ENCODE assay signal across 19 cellular contexts in the genomic region with DNA sequence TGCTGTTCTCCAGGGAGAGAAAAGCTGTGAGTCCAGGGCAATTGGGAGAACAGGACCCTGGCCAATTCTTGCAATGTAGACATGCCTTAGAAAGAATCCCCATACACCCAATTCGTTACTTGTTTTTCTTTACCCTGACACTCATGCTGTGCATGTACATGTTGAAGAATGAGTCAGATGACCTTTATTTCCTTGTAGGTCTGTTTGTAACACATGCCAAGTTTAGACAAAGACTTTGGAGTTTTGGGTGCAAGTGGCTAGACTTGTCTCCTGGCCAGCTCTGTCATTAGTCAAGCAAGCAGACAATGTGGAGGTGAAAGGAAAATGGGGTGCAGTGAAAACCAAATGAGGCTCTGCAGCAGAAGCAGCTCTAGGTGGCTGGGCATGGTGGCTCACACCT. TPM values are rescaled to one million over a fixed set of nuclear protein-coding genes. Genes with fewer than 3 reads are reported as not detected.
A peak's percentile ranks its signal among the peaks of the same experiment; 100 is the strongest.
DNase-seq lines count a peak whose midpoint lies in the region; ATAC-seq, FAIRE-seq and TF ChIP-seq lines count a peak whose summit lies in the region.
"Had no signal": no experiment of that assay in that cellular context is flagged by ENCODE, and none has a peak within 500 bp of the region (broad histone marks: within the 10 kb centered on the region; RNA-seq: fewer than 3 reads in every experiment).

No MANE protein-coding gene starts in this region.

- POLR2A ChIA-PET in HepG2 (lab: Yijun Ruan, JAX): no interaction called here

- no peak for FAIRE-seq in HepG2 (lab: Jason Lieb, UNC)
- FAIRE-seq: urothelium cell line had no signal

- in situ Hi-C loops in HepG2 (cut with HindIII; ENCODE audit: extremely low pct_ligation_motif_present, low pct_unique_long_range_greater_than_20kb) (no loop called here), astrocyte of the spinal cord (cut with HindIII; ENCODE audit: low sequenced_read_pairs) (no loop called here)

- H3K79me2 ChIP-seq in HepG2 (ENCODE audit: insufficient read depth, low read length): no peaks in the 10 kb centered on the region

- no peak for TF ChIP-seq EP300 in HepG2 (IDR thresholded peaks at IDR 0.05; ENCODE audit: low read depth in 2 of 2, low read length in 2 of 2)
- no peak for TF ChIP-seq EP300 in HepG2 (CRISPR knock-in tag; IDR thresholded peaks at IDR 0.05; ENCODE audit: borderline replicate concordance)

- TF ChIP-seq POLR2A in HepG2 (IDR thresholded peaks at IDR 0.05; ENCODE audit: insufficient read depth in 1 of 2, low read depth in 2 of 2, low read length in 2 of 2) (no peak), right lobe of liver (IDR thresholded peaks at IDR 0.05) (no peak), lower leg skin (IDR thresholded peaks at IDR 0.05) (no peak)

- no peak for TF ChIP-seq CTCF in HepG2 (CRISPR knock-in tag; IDR thresholded peaks at IDR 0.05)
- no peak for TF ChIP-seq CTCF in right lobe of liver (IDR thresholded peaks at IDR 0.05)
- no peak for TF ChIP-seq CTCF in astrocyte of the spinal cord (IDR thresholded peaks at IDR 0.05; ENCODE audit: low read depth, low read length)
- no peak for TF ChIP-seq CTCF in lower leg skin (IDR thresholded peaks at IDR 0.05)

- no peak overlapping the region for H3K4me3 ChIP-seq in HepG2 (replicated peaks in 1 of 3; ENCODE audit: insufficient read depth in 1 of 3, low read depth in 2 of 3, low read length in 3 of 3)
- H3K4me3 ChIP-seq in right lobe of liver: no peak overlapping the region
- no peak overlapping the region for H3K4me3 ChIP-seq in astrocyte of the spinal cord (ENCODE audit: low read depth, low read length)
- no peak overlapping the region for H3K4me3 ChIP-seq in lower leg skin (ENCODE audit: low read depth, poor library complexity, severe bottlenecking)
- H3K4me3 ChIP-seq: GM23338, lower lobe of right lung, smooth muscle cell had no signal

- no peaks in the 10 kb centered on the region for H3K9me3 ChIP-seq in HepG2 (ENCODE audit: low read length)
- no peaks in the 10 kb centered on the region for H3K9me3 ChIP-seq in right lobe of liver
- H3K9me3 ChIP-seq: lower lobe of right lung had no signal

- peak; percentile 33; the same call in 2 of the 3 replicates for ATAC-seq in HepG2
- no peak for ATAC-seq in right lobe of liver
- ATAC-seq: activated T-cell treated with anti-CD3 and anti-CD28 coated beads, Interleukin-2, amount 50 U/mL, for 72 hours; GM23338 had no signal

- H3K27me3 ChIP-seq in HepG2 (ENCODE audit: control insufficient read depth in 1 of 2, insufficient read depth in 2 of 2, low read length in 2 of 2) (no peaks in the 10 kb centered on the region), right lobe of liver (no peaks in the 10 kb centered on the region)

- BruUV-seq in HepG2 (replicated peaks; lab: Mats Ljungman, UMichigan): no TSS peak

- H3K4me1 ChIP-seq in HepG2 (ENCODE audit: insufficient read depth, low read length): no peaks in the 10 kb centered on the region
- H3K4me1 ChIP-seq in right lobe of liver: no peaks in the 10 kb centered on the region
- H3K4me1 ChIP-seq: lower lobe of right lung had no signal

- intact Hi-C loops in HepG2 (cut with micrococcal nuclease; ENCODE audit: unreplicated experiment) (no loop called here), right lobe of liver (cut with DNase I) (no loop called here), lower leg skin (cut with DNase I; ENCODE audit: low total_unique reads) (no loop called here)

- WGBS in HepG2 (ENCODE audit: low lambda C conversion rate): 100% methylated on average over 1 of the region's 1 CpG
- WGBS in right lobe of liver (ENCODE audit: insufficient coverage, low coverage, low lambda C conversion rate, missing lambda C conversion rate): 67% methylated on average over 1 of the region's 1 CpG
- 29 to 44% methylated on average over 1 of the region's 1 CpG for WGBS in lower leg skin, 2 donors

- no peak for TF ChIP-seq RAD21 in HepG2 (CRISPR knock-in tag; IDR thresholded peaks at IDR 0.05)

- no peaks in the 10 kb centered on the region for H4K20me1 ChIP-seq in HepG2 (ENCODE audit: insufficient read depth, low read length)

- H3K9ac ChIP-seq in HepG2 (ENCODE audit: insufficient read depth, low read depth, low read length): no peak overlapping the region

- no peak overlapping the region for H2AFZ ChIP-seq in HepG2 (ENCODE audit: low read length)
- H2AFZ ChIP-seq: GM23338 had no signal

- H3K4me2 ChIP-seq in HepG2 (ENCODE audit: low read depth, low read length): no peak overlapping the region
- H3K4me2 ChIP-seq: GM23338, smooth muscle cell had no signal

- DNase-seq in HepG2 (ENCODE audit: low spot score): no peak
- no peak for DNase-seq in right lobe of liver
- peak; percentile 62 for DNase-seq in astrocyte of the spinal cord (ENCODE audit: low read depth, low spot score)
- peak; percentile 4 for DNase-seq in fibroblast of the conjunctiva (ENCODE audit: low read depth)
- peak; percentile 45 for DNase-seq in smooth muscle cell of the brain vasculature (ENCODE audit: low read depth, low spot score)
- DNase-seq in ureter (ENCODE audit: low spot score): no peak
- DNase-seq in activated T-cell treated with anti-CD3 and anti-CD28 coated beads, Interleukin-2, amount 50 U/mL, for 48 hours: no peak
- no peak for DNase-seq in lower leg skin (ENCODE audit: low spot score in 2 of 2)
- DNase-seq: activated CD4-positive, alpha-beta memory T cell treated with anti-CD3 and anti-CD28 coated beads for 36 hours; activated naive CD8-positive, alpha-beta T cell treated with anti-CD3 and anti-CD28 coated beads, Interleukin-2, amount 10 ng/mL, durations not matched to agents 7 days and 5 days; activated T-cell treated with anti-CD3 and anti-CD28 coated beads, Interleukin-2, amount 50 U/mL, for 72 hours; CD4-positive, CD25-positive, alpha-beta regulatory T cell; lower lobe of right lung; NCI-H2029 treated with DMSO at 0.1 percent for 48 hours; NCI-H510A; stimulated activated CD4-positive, alpha-beta T cell treated with anti-CD3 and anti-CD28 coated beads, Interleukin-4, amount 100 ng/mL, for 4 hours had no signal

- H3K36me3 ChIP-seq in HepG2 (replicated peaks in 1 of 2; ENCODE audit: control insufficient read depth in 1 of 2, insufficient read depth in 2 of 2, low read length in 2 of 2) (peaks cover 3 to 25% of the 10 kb centered on the region in 2 experiments; a peak in 4 of 5 replicates), right lobe of liver (peaks cover 0 to 39% (median 15%) of the 10 kb centered on the region in 4 donors)

- no peak overlapping the region for H3K27ac ChIP-seq in HepG2 (ENCODE audit: extremely low read length, insufficient read depth, low read length)
- no peak overlapping the region for H3K27ac ChIP-seq in right lobe of liver
- H3K27ac ChIP-seq: lower lobe of right lung had no signal

- CTCF ChIA-PET in HepG2 (lab: Yijun Ruan, JAX; ENCODE audit: low intra/inter-chr PET ratio, low total read pairs): no interaction called here

RNA-seq across cellular contexts. Expression of a gene that starts 38.1 kb away (rescaled TPM):
- total RNA-seq in HepG2 (2016; rRNA removed; fragmentation: Illumina TruSeq; extraction: Trizol): 114 and 153 TPM in 2 replicates
- total RNA-seq in HepG2 (2016; cell fraction: cytosol; rRNA removed; fragmentation: Illumina TruSeq; extraction: Trizol; ENCODE audit: low read depth): 43.6 and 44.9 TPM in 2 replicates
- 115 and 154 TPM in 2 replicates for total RNA-seq in HepG2 (2016; cell fraction: insoluble cytoplasmic fraction; rRNA removed; fragmentation: Illumina TruSeq; extraction: Trizol)
- total RNA-seq in HepG2 (2016; cell fraction: membrane; rRNA removed; fragmentation: Illumina TruSeq; extraction: Trizol): 112 and 113 TPM in 2 replicates
- 69.6 and 78.0 TPM in 2 replicates for total RNA-seq in HepG2 (2016; cell fraction: nucleus; rRNA removed; fragmentation: Illumina TruSeq; extraction: Trizol)
- 48.6 and 58.3 TPM in 2 replicates for polyA plus RNA-seq in HepG2 (2011; rRNA removed)
- polyA plus RNA-seq in HepG2 (2011; cell fraction: cytosol; rRNA removed): 24.1 and 35.3 TPM in 2 replicates
- 54.5 and 54.9 TPM in 2 replicates for polyA plus RNA-seq in HepG2 (2011; cell fraction: nucleus; rRNA removed)
- 56.1 and 60.9 TPM in 2 replicates for polyA plus RNA-seq in HepG2 (2012)
- 34.1 and 42.7 TPM in 2 replicates for polyA plus RNA-seq in HepG2 (2016; cell fraction: cytosol; fragmentation: Illumina TruSeq; extraction: Trizol; ENCODE audit: low read depth)
- 112 and 114 TPM in 2 replicates for polyA plus RNA-seq in HepG2 (2016; cell fraction: insoluble cytoplasmic fraction; fragmentation: Illumina TruSeq; extraction: Trizol; ENCODE audit: low read depth)
- polyA plus RNA-seq in HepG2 (2016; cell fraction: membrane; fragmentation: Illumina TruSeq; extraction: Trizol; ENCODE audit: low read depth): 70.4 and 72.1 TPM in 2 replicates
- polyA plus RNA-seq in HepG2 (2016; cell fraction: nucleus; fragmentation: Illumina TruSeq; extraction: Trizol; ENCODE audit: insufficient read depth, low read depth): 110 and 111 TPM in 2 replicates
- 29.1 and 41.3 TPM in 2 replicates for polyA minus RNA-seq in HepG2 (2011; rRNA and poly(A)+ RNA removed; ENCODE audit: low replicate concordance)
- polyA minus RNA-seq in HepG2 (2011; cell fraction: cytosol; rRNA and poly(A)+ RNA removed): 45.6 and 55.3 TPM in 2 replicates
- 66.1 and 72.4 TPM in 2 replicates for polyA minus RNA-seq in HepG2 (2011; cell fraction: nucleus; rRNA and poly(A)+ RNA removed)
- total RNA-seq in right lobe of liver: 10 to 100 TPM; 18.5 to 24.3 (median 20.1) TPM
- total RNA-seq in ureter: 28.5 TPM
- 10 to 100 TPM; 24.3 to 45.7 (median 39.9) TPM for total RNA-seq in lower leg skin

RNA-seq across cellular contexts. Expression of a gene that starts 58.6 kb away (rescaled TPM):
- 7.9 and 12.0 TPM in 2 replicates for total RNA-seq in HepG2 (2016; rRNA removed; fragmentation: Illumina TruSeq; extraction: Trizol)
- 0.40 and 0.71 TPM in 2 replicates for total RNA-seq in HepG2 (2016; cell fraction: cytosol; rRNA removed; fragmentation: Illumina TruSeq; extraction: Trizol; ENCODE audit: low read depth)
- total RNA-seq in HepG2 (2016; cell fraction: insoluble cytoplasmic fraction; rRNA removed; fragmentation: Illumina TruSeq; extraction: Trizol): 7.4 and 10.9 TPM in 2 replicates
- total RNA-seq in HepG2 (2016; cell fraction: membrane; rRNA removed; fragmentation: Illumina TruSeq; extraction: Trizol): 2.4 and 3.3 TPM in 2 replicates
- total RNA-seq in HepG2 (2016; cell fraction: nucleus; rRNA removed; fragmentation: Illumina TruSeq; extraction: Trizol): 6.8 and 7.1 TPM in 2 replicates
- 2.1 and 2.4 TPM in 2 replicates for polyA plus RNA-seq in HepG2 (2011; rRNA removed)
- 1.1 and 1.6 TPM in 2 replicates for polyA plus RNA-seq in HepG2 (2011; cell fraction: cytosol; rRNA removed)
- 2.8 and 3.3 TPM in 2 replicates for polyA plus RNA-seq in HepG2 (2011; cell fraction: nucleus; rRNA removed)
- polyA plus RNA-seq in HepG2 (2012): 3.4 TPM in 2 replicates
- 0.14 and 0.19 TPM in 2 replicates for polyA plus RNA-seq in HepG2 (2016; cell fraction: cytosol; fragmentation: Illumina TruSeq; extraction: Trizol; ENCODE audit: low read depth)
- polyA plus RNA-seq in HepG2 (2016; cell fraction: insoluble cytoplasmic fraction; fragmentation: Illumina TruSeq; extraction: Trizol; ENCODE audit: low read depth): 6.1 and 6.9 TPM in 2 replicates
- 0.82 and 0.91 TPM in 2 replicates for polyA plus RNA-seq in HepG2 (2016; cell fraction: membrane; fragmentation: Illumina TruSeq; extraction: Trizol; ENCODE audit: low read depth)
- 7.0 and 7.6 TPM in 2 replicates for polyA plus RNA-seq in HepG2 (2016; cell fraction: nucleus; fragmentation: Illumina TruSeq; extraction: Trizol; ENCODE audit: insufficient read depth, low read depth)
- polyA minus RNA-seq in HepG2 (2011; rRNA and poly(A)+ RNA removed; ENCODE audit: low replicate concordance): 6.2 and 13.6 TPM in 2 replicates
- 5.3 and 6.2 TPM in 2 replicates for polyA minus RNA-seq in HepG2 (2011; cell fraction: cytosol; rRNA and poly(A)+ RNA removed)
- polyA minus RNA-seq in HepG2 (2011; cell fraction: nucleus; rRNA and poly(A)+ RNA removed): 6.1 and 6.2 TPM in 2 replicates
- total RNA-seq in right lobe of liver: 1 to 10 TPM; 5.7 to 7.8 (median 6.8) TPM
- total RNA-seq in ureter: 13.3 TPM
- 10 to 100 TPM; 19.7 to 23.2 (median 22.2) TPM for total RNA-seq in lower leg skin

RNA-seq across cellular contexts. Expression of a gene that starts 59.0 kb away (rescaled TPM):
- 15.2 and 17.7 TPM in 2 replicates for total RNA-seq in HepG2 (2016; rRNA removed; fragmentation: Illumina TruSeq; extraction: Trizol)
- 1.6 and 2.0 TPM in 2 replicates for total RNA-seq in HepG2 (2016; cell fraction: cytosol; rRNA removed; fragmentation: Illumina TruSeq; extraction: Trizol; ENCODE audit: low read depth)
- total RNA-seq in HepG2 (2016; cell fraction: insoluble cytoplasmic fraction; rRNA removed; fragmentation: Illumina TruSeq; extraction: Trizol): 15.9 and 18.4 TPM in 2 replicates
- 5.3 and 5.5 TPM in 2 replicates for total RNA-seq in HepG2 (2016; cell fraction: membrane; rRNA removed; fragmentation: Illumina TruSeq; extraction: Trizol)
- 13.9 and 19.7 TPM in 2 replicates for total RNA-seq in HepG2 (2016; cell fraction: nucleus; rRNA removed; fragmentation: Illumina TruSeq; extraction: Trizol)
- polyA plus RNA-seq in HepG2 (2011; rRNA removed): 3.9 and 4.2 TPM in 2 replicates
- 5.3 and 5.4 TPM in 2 replicates for polyA plus RNA-seq in HepG2 (2011; cell fraction: cytosol; rRNA removed)
- polyA plus RNA-seq in HepG2 (2011; cell fraction: nucleus; rRNA removed): 4.3 and 5.4 TPM in 2 replicates
- 4.0 TPM in 2 replicates for polyA plus RNA-seq in HepG2 (2012)
- 0.49 and 0.59 TPM in 2 replicates for polyA plus RNA-seq in HepG2 (2016; cell fraction: cytosol; fragmentation: Illumina TruSeq; extraction: Trizol; ENCODE audit: low read depth)
- 17.4 and 18.3 TPM in 2 replicates for polyA plus RNA-seq in HepG2 (2016; cell fraction: insoluble cytoplasmic fraction; fragmentation: Illumina TruSeq; extraction: Trizol; ENCODE audit: low read depth)
- polyA plus RNA-seq in HepG2 (2016; cell fraction: membrane; fragmentation: Illumina TruSeq; extraction: Trizol; ENCODE audit: low read depth): 1.9 and 2.2 TPM in 2 replicates
- polyA plus RNA-seq in HepG2 (2016; cell fraction: nucleus; fragmentation: Illumina TruSeq; extraction: Trizol; ENCODE audit: insufficient read depth, low read depth): 9.8 and 12.4 TPM in 2 replicates
- polyA minus RNA-seq in HepG2 (2011; rRNA and poly(A)+ RNA removed; ENCODE audit: low replicate concordance): 8.7 and 42.7 TPM in 2 replicates
- 5.3 and 9.5 TPM in 2 replicates for polyA minus RNA-seq in HepG2 (2011; cell fraction: cytosol; rRNA and poly(A)+ RNA removed)
- polyA minus RNA-seq in HepG2 (2011; cell fraction: nucleus; rRNA and poly(A)+ RNA removed): 23.7 and 28.6 TPM in 2 replicates
- 1 to 10 TPM; 3.3 to 6.4 (median 4.8) TPM for total RNA-seq in right lobe of liver
- 10.9 TPM for total RNA-seq in ureter
- total RNA-seq in lower leg skin: 10 to 100 TPM; 13.1 to 31.3 (median 20.0) TPM

Comparison
In these comparisons a context has a peak if more than half of its experiments do, and no peak if none do; other contexts are left out.
1. DNase-seq: peak in astrocyte of the spinal cord (single experiment), fibroblast of the conjunctiva (single experiment) and smooth muscle cell of the brain vasculature (single experiment); none in HepG2 (single experiment), right lobe of liver (0 of 3), ureter (single experiment), activated T-cell treated with anti-CD3 and anti-CD28 coated beads, Interleukin-2, amount 50 U/mL, for 48 hours (0 of 2) and lower leg skin (0 of 2).